Comparison of ENCODE assay signal across 15 cellular contexts in the genomic region with DNA sequence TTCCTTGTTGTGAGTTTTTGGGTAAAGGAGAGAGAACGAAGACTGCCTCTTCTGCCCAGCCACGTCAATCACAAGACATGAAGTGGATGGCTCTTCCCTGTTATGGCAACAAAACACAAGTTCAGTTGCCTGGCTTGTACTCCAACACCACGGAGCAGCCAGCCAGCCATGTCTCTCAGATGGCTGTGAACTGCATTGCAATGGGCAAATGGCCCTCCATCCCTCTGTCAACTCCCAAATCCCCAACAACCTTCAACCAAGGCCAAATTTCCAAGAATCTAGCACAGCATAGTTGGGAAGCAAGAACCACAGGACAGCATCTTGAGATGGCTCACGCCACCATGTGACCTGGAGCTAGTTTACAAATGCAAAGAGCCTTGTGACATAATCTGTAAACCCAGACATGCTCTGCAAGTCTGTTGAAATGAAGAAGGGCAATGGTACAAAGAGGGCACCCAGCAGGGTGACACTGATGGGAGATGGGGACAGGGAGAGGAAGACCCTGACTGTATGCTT. TPM values are rescaled to one million over a fixed set of nuclear protein-coding genes. Genes with fewer than 3 reads are reported as not detected.
DNase-seq lines count a peak whose midpoint lies in the region; FAIRE-seq and TF ChIP-seq lines count a peak whose summit lies in the region.
"Had no signal": no experiment of that assay in that cellular context is flagged by ENCODE, and none has a peak within 500 bp of the region (broad histone marks: within the 10 kb centered on the region; RNA-seq: fewer than 3 reads in every experiment).

No MANE protein-coding gene starts in this region.

- H3K9me3 ChIP-seq in skeletal muscle tissue (ENCODE audit: control insufficient read depth in 3 of 3, low read length in 3 of 3) = no peaks in the 10 kb centered on the region

- peak overlapping the region in 2 of 3 donors; percentile 36 to 51 for H3K9ac ChIP-seq in skeletal muscle tissue (ENCODE audit: low read depth in 1 of 3, low read length in 3 of 3)

- H3K27me3 Mint-ChIP-seq in brain = no peaks in the 10 kb centered on the region

- peak overlapping the region; percentile 2 to 49 (median 15) for H3K4me3 ChIP-seq in skeletal muscle tissue (ENCODE audit: low read length in 3 of 3)

- no peak for DNase-seq in GM18507 (ENCODE audit: extremely low spot score, insufficient read length, low read depth)
- peak; percentile 15 for DNase-seq in kidney tubule cell (ENCODE audit: low spot score)
- no peak for DNase-seq in DMS53 treated with DMSO at 0.1 percent for 48 hours (lab: John Stamatoyannopoulos, UW; ENCODE audit: unreplicated experiment)
- DNase-seq in AG08395 (ENCODE audit: low spot score) = no peak
- no peak for DNase-seq in dermis blood vessel endothelial cell
- DNase-seq in iPS-NIHi7 (ENCODE audit: extremely low spot score) = no peak
- DNase-seq: activated CD8-positive, alpha-beta T cell treated with anti-CD3 and anti-CD28 coated beads for 36 hours; CD4-positive, alpha-beta memory T cell; immature natural killer cell; NCI-H1436; retina had no signal

- no peaks in the 10 kb centered on the region for H3K36me3 Mint-ChIP-seq in brain
- H3K36me3 Mint-ChIP-seq: activated naive CD4-positive, alpha-beta T cell treated with anti-CD3 and anti-CD28 coated beads, Interleukin-2, amount 50 U/mL, for 72 hours; CD4-positive, alpha-beta memory T cell; immature natural killer cell had no signal

- peak overlapping the region in 4 of 5 experiments; percentile 94 to 97 (median 94) for H3K27ac Mint-ChIP-seq in brain
- H3K27ac Mint-ChIP-seq: activated CD8-positive, alpha-beta T cell treated with anti-CD3 and anti-CD28 coated beads for 36 hours; activated naive CD4-positive, alpha-beta T cell treated with anti-CD3 and anti-CD28 coated beads, Interleukin-2, amount 50 U/mL, for 72 hours; CD4-positive, alpha-beta memory T cell; immature natural killer cell; T-helper 2 cell treated with Interferon-gamma antibody and Interleukin-4, amounts not matched to agents 5 μg/mL and 100 μg/mL, for 36 hours had no signal

- H3K27me3 ChIP-seq in skeletal muscle tissue (ENCODE audit: control insufficient read depth in 3 of 3, insufficient read depth in 3 of 3, low read length in 3 of 3) = no peaks in the 10 kb centered on the region

- H3K4me1 Mint-ChIP-seq in brain = peaks cover 77% of the 10 kb centered on the region
- H3K4me1 Mint-ChIP-seq: CD4-positive, alpha-beta memory T cell; immature natural killer cell had no signal

- peak overlapping the region; percentile 95 for H3K27ac ChIP-seq in skeletal muscle tissue (ENCODE audit: low read depth, low read length)

- H3K4me3 Mint-ChIP-seq in brain = no peak overlapping the region
- H3K4me3 Mint-ChIP-seq: activated CD8-positive, alpha-beta T cell treated with anti-CD3 and anti-CD28 coated beads for 36 hours; CD4-positive, alpha-beta memory T cell; immature natural killer cell; T-helper 2 cell treated with Interferon-gamma antibody and Interleukin-4, amounts not matched to agents 5 μg/mL and 100 μg/mL, for 36 hours had no signal

- peak; percentile 24 for FAIRE-seq in GM18507 (lab: Jason Lieb, UNC)

- peaks cover 0 to 4% (median 0%) of the 10 kb centered on the region in 3 donors for H3K36me3 ChIP-seq in skeletal muscle tissue (ENCODE audit: control insufficient read depth in 3 of 3, insufficient read depth in 3 of 3, low read length in 3 of 3)

- H3K9me3 Mint-ChIP-seq in brain = peaks cover 0 to 2% (median 0%) of the 10 kb centered on the region in 5 experiments
- H3K9me3 Mint-ChIP-seq: activated CD8-positive, alpha-beta T cell treated with anti-CD3 and anti-CD28 coated beads for 36 hours; activated naive CD4-positive, alpha-beta T cell treated with anti-CD3 and anti-CD28 coated beads, Interleukin-2, amount 50 U/mL, for 72 hours; immature natural killer cell; T-helper 2 cell treated with Interferon-gamma antibody and Interleukin-4, amounts not matched to agents 5 μg/mL and 100 μg/mL, for 36 hours had no signal

- H3K4me1 ChIP-seq in skeletal muscle tissue (ENCODE audit: control insufficient read depth in 3 of 3, insufficient read depth in 3 of 3, low read length in 3 of 3) = peaks cover 53 to 65% (median 60%) of the 10 kb centered on the region in 3 donors

- no peak for TF ChIP-seq CTCF in brain (conservative IDR thresholded peaks at IDR 0.05)

RNA-seq across cellular contexts. Expression of a gene that starts 53.9 kb away (rescaled TPM):
- 1.6 TPM for polyA plus RNA-seq in brain (ENCODE audit: insufficient read depth, low read depth, low replicate concordance)
- total RNA-seq in skeletal muscle tissue (1.6 TPM), dermis blood vessel endothelial cell (13.3 and 17.0 TPM in 2 replicates)
- total RNA-seq: activated CD8-positive, alpha-beta T cell treated with anti-CD3 and anti-CD28 coated beads for 36 hours; activated naive CD4-positive, alpha-beta T cell treated with anti-CD3 and anti-CD28 coated beads, Interleukin-2, amount 50 U/mL, for 72 hours had no signal
- polyA plus RNA-seq: CD4-positive, alpha-beta memory T cell had no signal
